Comparison of ENCODE assay signal across 8 cellular contexts in the genomic region with DNA sequence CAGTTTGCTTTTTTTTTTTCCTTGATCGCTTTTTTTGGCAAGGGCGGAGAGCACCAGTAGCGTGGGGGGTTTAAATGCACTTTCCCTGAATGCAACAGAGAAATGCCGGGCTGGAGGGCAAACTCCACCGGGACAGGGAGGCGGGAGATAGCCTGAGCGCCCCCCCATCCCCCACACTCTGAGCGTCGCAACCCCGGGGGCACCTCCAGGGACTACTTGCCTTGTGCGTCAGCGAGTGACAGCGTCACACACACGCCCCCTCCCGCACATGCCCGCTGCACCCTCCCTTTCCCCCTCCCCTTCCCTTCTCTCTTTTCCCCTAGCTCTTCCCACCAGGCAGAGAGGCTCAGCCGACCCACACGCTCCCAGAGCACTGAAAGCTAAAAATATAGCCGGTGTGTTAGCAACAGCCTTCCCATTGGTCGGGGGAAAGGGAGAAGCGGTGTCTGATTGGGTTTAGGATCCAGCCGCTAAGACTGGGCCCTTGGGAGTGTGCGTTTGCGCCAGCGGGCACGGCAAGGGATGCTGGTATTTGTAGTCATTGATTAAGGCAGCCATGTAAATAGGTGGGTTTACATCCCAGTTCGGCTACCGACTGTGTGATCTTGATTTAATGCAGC. TPM values are rescaled to one million over a fixed set of nuclear protein-coding genes. Genes with fewer than 3 reads are reported as not detected.
DNase-seq lines count a peak whose midpoint lies in the region; ATAC-seq and TF ChIP-seq lines count a peak whose summit lies in the region.

No MANE protein-coding gene starts in this region.

- H3K36me3 ChIP-seq in kidney epithelial cell (ENCODE audit: control insufficient read depth, insufficient read depth, low read length), result no peaks in the 10 kb centered on the region

- H3K4me3 ChIP-seq in choroid plexus epithelial cell (ENCODE audit: low read depth, low read length) (peak overlapping the region; percentile 95), kidney epithelial cell (ENCODE audit: low read depth, low read length) (peak overlapping the region; percentile 81)

- no peaks in the 10 kb centered on the region for H3K27me3 Mint-ChIP-seq in activated CD4-positive, alpha-beta T cell treated with anti-CD3 and anti-CD28 coated beads for 36 hours

- POLR2A ChIA-PET in activated CD4-positive, alpha-beta T cell treated with anti-CD3 and anti-CD28 coated beads for 36 hours (lab: Charles Lee), result interaction anchor here (0.6 to 2.1 kb wide), 11 partner anchors 9 to 520 kb away, joined by 3 to 27 read pairs (median 3); partner anchors contain the start of genes ACO2, PHF5A, PMM1 and RANGAP1

- no peak for TF ChIP-seq CTCF in choroid plexus epithelial cell (conservative IDR thresholded peaks at IDR 0.05; ENCODE audit: low read depth, low read length)
- no peak for TF ChIP-seq CTCF in kidney epithelial cell (IDR thresholded peaks at IDR 0.05; ENCODE audit: insufficient read depth, low read length, poor library complexity, severe bottlenecking)

- intact Hi-C loops in activated CD4-positive, alpha-beta T cell treated with anti-CD3 and anti-CD28 coated beads for 36 hours (cut with DNase I, micrococcal nuclease), result loop anchor here (1.0 to 10.0 kb wide), 14 partner anchors 20 to 1167 kb away; partner anchors contain the start of genes DESI1 (in 2 of the 2), PHF5A (in 2 of the 2), XRCC6 (in 2 of the 2) and L3MBTL2 (in 1 of the 2)

- H3K27ac Mint-ChIP-seq in activated CD4-positive, alpha-beta T cell treated with anti-CD3 and anti-CD28 coated beads for 36 hours, result peak overlapping the region; percentile 97

- H3K36me3 Mint-ChIP-seq in activated CD4-positive, alpha-beta T cell treated with anti-CD3 and anti-CD28 coated beads for 36 hours (ENCODE audit: low read depth), result peaks cover 16% of the 10 kb centered on the region

- ATAC-seq in GM19043 (IDR thresholded peaks at IDR 0.05; ENCODE audit: low read depth, unreplicated experiment) (peak; percentile 48), HG03439 (IDR thresholded peaks at IDR 0.05; ENCODE audit: unreplicated experiment) (peak; percentile 32)
- ATAC-seq in activated CD4-positive, alpha-beta T cell treated with anti-CD3 and anti-CD28 coated beads for 36 hours, result peak; percentile 73

- peak overlapping the region; percentile 86 for H3K4me3 Mint-ChIP-seq in activated CD4-positive, alpha-beta T cell treated with anti-CD3 and anti-CD28 coated beads for 36 hours

- DNase-seq in AG08396 (ENCODE audit: low spot score) (peak; percentile 95), NCI-H510A treated with DMSO at 0.1 percent for 48 hours (lab: John Stamatoyannopoulos, UW) (peak; percentile 95), choroid plexus epithelial cell (ENCODE audit: low read depth) (peak; percentile 100), kidney epithelial cell (ENCODE audit: low read depth) (peak; percentile 96)
- DNase-seq in activated CD4-positive, alpha-beta T cell treated with anti-CD3 and anti-CD28 coated beads for 36 hours, result peak; percentile 95
- peak; percentile 94 for DNase-seq in stimulated activated CD4-positive, alpha-beta T cell treated with anti-CD3 and anti-CD28 coated beads, Interleukin-15, amount 100 ng/mL, for 24 hours

- H3K4me1 Mint-ChIP-seq in activated CD4-positive, alpha-beta T cell treated with anti-CD3 and anti-CD28 coated beads for 36 hours, result peaks cover 8% of the 10 kb centered on the region

- CTCF ChIA-PET in activated CD4-positive, alpha-beta T cell treated with anti-CD3 and anti-CD28 coated beads for 36 hours (lab: Charles Lee), result interaction anchor here (0.7 to 3.8 kb wide), 4 partner anchors 15 to 53 kb away, joined by 3 to 22 read pairs (median 8); partner anchors contain the start of genes ACO2 and PHF5A

- H3K27me3 ChIP-seq in kidney epithelial cell (ENCODE audit: control insufficient read depth, insufficient read depth, low read length), result no peaks in the 10 kb centered on the region

- H3K9me3 Mint-ChIP-seq in activated CD4-positive, alpha-beta T cell treated with anti-CD3 and anti-CD28 coated beads for 36 hours (ENCODE audit: low read depth), result no peaks in the 10 kb centered on the region

RNA-seq across cellular contexts. Expression of gene TOB2, which starts 1.7 kb away (rescaled TPM):
- total RNA-seq in activated CD4-positive, alpha-beta T cell treated with anti-CD3 and anti-CD28 coated beads for 36 hours, result 10 to 100 TPM; 26.5 to 32.3 TPM
- 31.2 and 36.1 TPM in 2 replicates for total RNA-seq in kidney epithelial cell

RNA-seq across cellular contexts. Expression of gene PHF5A, which starts 20.2 kb away (rescaled TPM):
- 10 to 100 TPM; 54.5 to 61.1 TPM for total RNA-seq in activated CD4-positive, alpha-beta T cell treated with anti-CD3 and anti-CD28 coated beads for 36 hours
- 50.6 and 53.3 TPM in 2 replicates for total RNA-seq in kidney epithelial cell

RNA-seq across cellular contexts. Expression of gene ACO2, which starts 20.6 kb away (rescaled TPM):
- 100 to 1,000 TPM in 1 of 2 experiments, 10 to 100 TPM in 1; 95.4 to 106 TPM for total RNA-seq in activated CD4-positive, alpha-beta T cell treated with anti-CD3 and anti-CD28 coated beads for 36 hours
- total RNA-seq in kidney epithelial cell, result 103 and 110 TPM in 2 replicates

Comparison
In these comparisons a context has a peak if more than half of its experiments do, and no peak if none do; other contexts are left out.
1. Peak in every context shown above with its lines: DNase-seq, ATAC-seq and H3K4me3 ChIP-seq.